9 cellular contexts compared by ENCODE assay signal in genomic region chr10:29734640-29734979, GRCh38.
A peak's percentile ranks its signal among the peaks of the same experiment; 100 is the strongest.
DNase-seq lines count a peak whose midpoint lies in the region; ATAC-seq and TF ChIP-seq lines count a peak whose summit lies in the region.
"Had no signal": no experiment of that assay in that cellular context is flagged by ENCODE, and none has a peak within 500 bp of the region (broad histone marks: within the 10 kb centered on the region; RNA-seq: fewer than 3 reads in every experiment).

No MANE protein-coding gene starts in this region.

- H3K9me3 ChIP-seq in right atrium auricular region: no peaks in the 10 kb centered on the region

- no peaks in the 10 kb centered on the region for H3K9me3 Mint-ChIP-seq in mesothelial cell of epicardium

- no peaks in the 10 kb centered on the region for H3K36me3 ChIP-seq in right atrium auricular region

- H3K4me3 ChIP-seq in right atrium auricular region (peak overlapping the region; percentile 53 to 83), cardiac fibroblast (replicated peaks in 1 of 2; ENCODE audit: low read depth in 2 of 2, low read length in 2 of 2) (peak overlapping the region; percentile 75)

- no peak for TF ChIP-seq CTCF in right atrium auricular region (IDR thresholded peaks at IDR 0.05)
- TF ChIP-seq CTCF in cardiac fibroblast (IDR thresholded peaks at IDR 0.05; ENCODE audit: low read depth, low read length): no peak
- no peak for TF ChIP-seq CTCF in mesothelial cell of epicardium (IDR thresholded peaks at IDR 0.05; ENCODE audit: unreplicated experiment)

- ATAC-seq in left cardiac atrium (no peak), GM18907 (IDR thresholded peaks at IDR 0.05; ENCODE audit: unreplicated experiment) (no peak), left lobe of liver (no peak)

- peaks cover 8% of the 10 kb centered on the region for H3K36me3 Mint-ChIP-seq in mesothelial cell of epicardium

- H3K4me3 Mint-ChIP-seq in mesothelial cell of epicardium: peak overlapping the region; percentile 87

- no peaks in the 10 kb centered on the region for H3K27me3 ChIP-seq in right atrium auricular region

- H3K4me1 Mint-ChIP-seq in mesothelial cell of epicardium: peaks cover 55% of the 10 kb centered on the region

- peak overlapping the region; percentile 66 for H3K27ac Mint-ChIP-seq in mesothelial cell of epicardium

- H3K4me1 ChIP-seq in right atrium auricular region: peaks cover 0 to 23% of the 10 kb centered on the region in 2 donors

- H3K27me3 Mint-ChIP-seq in mesothelial cell of epicardium (ENCODE audit: low read depth): no peaks in the 10 kb centered on the region

- H3K27ac ChIP-seq in right atrium auricular region: peak overlapping the region; percentile 92 to 94

- DNase-seq in right atrium auricular region (ENCODE audit: low spot score) (no peak), left cardiac atrium (no peak), cardiac fibroblast (ENCODE audit: low read depth in 2 of 2) (no peak), mesothelial cell of epicardium (ENCODE audit: low spot score in 2 of 2, unreplicated experiment in 2 of 2) (no peak), NCI-H345 (lab: John Stamatoyannopoulos, UW) (no peak), left lobe of liver (ENCODE audit: low spot score) (no peak), GM03348 (ENCODE audit: low spot score) (no peak)
- DNase-seq: NCI-H2171 had no signal

- intact Hi-C loops in left cardiac atrium (cut with DNase I): loop anchor here in 1 of 2 donors (10.0 kb wide), 1 partner anchor 100 kb away; the partner anchor contains the start of gene SVIL
